In the genomic region with DNA sequence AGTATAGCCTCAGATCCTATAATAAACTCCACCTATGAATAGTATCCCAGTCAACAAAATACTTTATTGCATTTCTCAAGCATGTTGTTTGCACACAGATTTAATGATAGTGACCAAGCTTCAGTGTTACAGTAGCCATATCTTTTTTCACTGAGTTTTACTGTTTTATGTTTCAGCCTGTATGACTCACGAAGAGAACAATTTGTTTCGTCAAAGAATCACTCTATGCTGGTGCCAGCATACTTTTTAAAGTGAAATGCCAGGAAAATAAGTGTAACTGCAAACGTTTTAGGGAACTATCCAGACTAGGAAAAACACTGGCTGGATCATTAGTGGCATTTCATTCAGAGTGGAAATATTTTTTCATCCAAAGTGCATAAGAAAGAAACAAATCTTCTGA, we compare ENCODE assay signal across 16 cellular contexts.
DNase-seq lines count a peak whose midpoint lies in the region; ATAC-seq lines count a peak whose summit lies in the region.
"Had no signal": no experiment of that assay in that cellular context is flagged by ENCODE, and none has a peak within 500 bp of the region (broad histone marks: within the 10 kb centered on the region; RNA-seq: fewer than 3 reads in every experiment).

No MANE protein-coding gene starts in this region.

- H3K27ac Mint-ChIP-seq in activated T-cell treated with anti-CD3 and anti-CD28 coated beads, Interleukin-2, amount 50 U/mL, for 72 hours = no peak overlapping the region
- H3K27ac Mint-ChIP-seq in activated T-helper 1 cell treated with anti-CD3 and anti-CD28 coated beads, Interleukin-12 subunit alpha, Interleukin-12 subunit beta, Interleukin-2, Interleukin-4 antibody, amounts not matched to agents 30 ng/mL and 10 ng/mL and 1 ng/mL, durations not matched to agents 14 hours and 24 hours and 36 hours = no peak overlapping the region
- H3K27ac Mint-ChIP-seq: T-cell had no signal

- H3K4me1 Mint-ChIP-seq in activated T-cell treated with anti-CD3 and anti-CD28 coated beads, Interleukin-2, amount 50 U/mL, for 72 hours (ENCODE audit: low read depth) = no peaks in the 10 kb centered on the region
- no peaks in the 10 kb centered on the region for H3K4me1 Mint-ChIP-seq in activated T-helper 1 cell treated with anti-CD3 and anti-CD28 coated beads, Interleukin-12 subunit alpha, Interleukin-12 subunit beta, Interleukin-2, Interleukin-4 antibody, amounts not matched to agents 30 ng/mL and 10 ng/mL and 1 ng/mL, durations not matched to agents 14 hours and 24 hours and 36 hours (ENCODE audit: low read depth)
- H3K4me1 Mint-ChIP-seq: T-cell had no signal

- H3K9me3 Mint-ChIP-seq in activated T-cell treated with anti-CD3 and anti-CD28 coated beads, Interleukin-2, amount 50 U/mL, for 72 hours = no peaks in the 10 kb centered on the region
- no peaks in the 10 kb centered on the region for H3K9me3 Mint-ChIP-seq in activated T-helper 1 cell treated with anti-CD3 and anti-CD28 coated beads, Interleukin-12 subunit alpha, Interleukin-12 subunit beta, Interleukin-2, Interleukin-4 antibody, amounts not matched to agents 30 ng/mL and 10 ng/mL and 1 ng/mL, durations not matched to agents 14 hours and 24 hours and 36 hours

- no peak overlapping the region for H3K4me3 Mint-ChIP-seq in activated T-cell treated with anti-CD3 and anti-CD28 coated beads, Interleukin-2, amount 50 U/mL, for 72 hours
- no peak overlapping the region for H3K4me3 Mint-ChIP-seq in activated T-helper 1 cell treated with anti-CD3 and anti-CD28 coated beads, Interleukin-12 subunit alpha, Interleukin-12 subunit beta, Interleukin-2, Interleukin-4 antibody, amounts not matched to agents 30 ng/mL and 10 ng/mL and 1 ng/mL, durations not matched to agents 14 hours and 24 hours and 36 hours
- H3K4me3 Mint-ChIP-seq: T-cell had no signal

- DNase-seq in AG20443 (ENCODE audit: low spot score) (peak; percentile 50), NCI-H460 (ENCODE audit: extremely low read depth, low read depth) (peak; percentile 13), dedifferentiated amniotic fluid mesenchymal stem cell (ENCODE audit: extremely low spot score) (peak; percentile 89), myocyte (ENCODE audit: low read depth) (peak; percentile 36), NCI-H748 (lab: John Stamatoyannopoulos, UW; ENCODE audit: unreplicated experiment) (no peak)
- no peak for DNase-seq in activated T-cell treated with anti-CD3 and anti-CD28 coated beads, Interleukin-2, amount 50 U/mL, for 72 hours
- DNase-seq in activated T-helper 1 cell treated with anti-CD3 and anti-CD28 coated beads, Interleukin-12 subunit alpha, Interleukin-12 subunit beta, Interleukin-2, Interleukin-4 antibody, amounts not matched to agents 30 ng/mL and 10 ng/mL and 1 ng/mL, durations not matched to agents 14 hours and 24 hours and 36 hours (ENCODE audit: low spot score) = no peak
- DNase-seq in stimulated activated naive CD4-positive, alpha-beta T cell (lab: John Stamatoyannopoulos, UW) = no peak
- DNase-seq: activated CD4-positive, alpha-beta T cell treated with anti-CD3 and anti-CD28 coated beads for 1 hour; activated T-cell treated with anti-CD3 and anti-CD28 coated beads, Interleukin-2, amount 50 U/mL, for 1 hour; C1 segment of cervical spinal cord; midbrain; NCI-H2029; stimulated activated CD4-positive, alpha-beta T cell treated with anti-CD3 and anti-CD28 coated beads, Interleukin-4, amount 100 ng/mL, for 1 hour; stimulated activated naive CD8-positive, alpha-beta T cell treated with anti-CD3 and anti-CD28 coated beads, Interleukin-15, Interleukin-2, amounts not matched to agents 100 U/mL and 50 U/mL, for 24 hours; T-cell had no signal

- no peak for ATAC-seq in activated T-cell treated with anti-CD3 and anti-CD28 coated beads, Interleukin-2, amount 50 U/mL, for 72 hours (replicated peaks in 1 of 2)
- ATAC-seq: stimulated activated naive CD8-positive, alpha-beta T cell treated with anti-CD3 and anti-CD28 coated beads, Interleukin-15, Interleukin-2, amounts not matched to agents 100 U/mL and 50 U/mL, for 24 hours; T-cell had no signal

- H3K27me3 Mint-ChIP-seq in activated T-cell treated with anti-CD3 and anti-CD28 coated beads, Interleukin-2, amount 50 U/mL, for 72 hours (ENCODE audit: low read depth) = no peaks in the 10 kb centered on the region
- no peaks in the 10 kb centered on the region for H3K27me3 Mint-ChIP-seq in activated T-helper 1 cell treated with anti-CD3 and anti-CD28 coated beads, Interleukin-12 subunit alpha, Interleukin-12 subunit beta, Interleukin-2, Interleukin-4 antibody, amounts not matched to agents 30 ng/mL and 10 ng/mL and 1 ng/mL, durations not matched to agents 14 hours and 24 hours and 36 hours (ENCODE audit: insufficient read depth)
- H3K27me3 Mint-ChIP-seq: T-cell had no signal

- H3K36me3 Mint-ChIP-seq in activated T-cell treated with anti-CD3 and anti-CD28 coated beads, Interleukin-2, amount 50 U/mL, for 72 hours (ENCODE audit: insufficient read depth in 2 of 2) = no peaks in the 10 kb centered on the region
- H3K36me3 Mint-ChIP-seq in activated T-helper 1 cell treated with anti-CD3 and anti-CD28 coated beads, Interleukin-12 subunit alpha, Interleukin-12 subunit beta, Interleukin-2, Interleukin-4 antibody, amounts not matched to agents 30 ng/mL and 10 ng/mL and 1 ng/mL, durations not matched to agents 14 hours and 24 hours and 36 hours (ENCODE audit: low read depth) = no peaks in the 10 kb centered on the region
- H3K36me3 Mint-ChIP-seq: T-cell had no signal

- intact Hi-C loops in activated T-helper 1 cell treated with anti-CD3 and anti-CD28 coated beads, Interleukin-12 subunit alpha, Interleukin-12 subunit beta, Interleukin-2, Interleukin-4 antibody, amounts not matched to agents 30 ng/mL and 10 ng/mL and 1 ng/mL, durations not matched to agents 14 hours and 24 hours and 36 hours (cut with micrococcal nuclease) = no loop called here

Comparison
In these comparisons a context has a peak if more than half of its experiments do, and no peak if none do; other contexts are left out.
1. DNase-seq: peak in AG20443 (single experiment), NCI-H460 (single experiment), dedifferentiated amniotic fluid mesenchymal stem cell (single experiment) and myocyte (single experiment); none in NCI-H748 (single experiment), activated T-cell treated with anti-CD3 and anti-CD28 coated beads, Interleukin-2, amount 50 U/mL, for 72 hours (0 of 2), activated T-helper 1 cell treated with anti-CD3 and anti-CD28 coated beads, Interleukin-12 subunit alpha, Interleukin-12 subunit beta, Interleukin-2, Interleukin-4 antibody, amounts not matched to agents 30 ng/mL and 10 ng/mL and 1 ng/mL, durations not matched to agents 14 hours and 24 hours and 36 hours (single experiment) and stimulated activated naive CD4-positive, alpha-beta T cell (0 of 6).